In genomic region chr9:34190996-34191892, GRCh38 we compare ENCODE assay signal across 1 cellular context.
A peak's percentile ranks its signal among the peaks of the same experiment; 100 is the strongest.
TF ChIP-seq lines count a peak whose summit lies in the region.

No MANE protein-coding gene starts in this region.

TF ChIP-seq in HepG2, 621 proteins besides CTCF, POLR2A, EP300 and RAD21 (continued from another document and continues in another):
- TF ChIP-seq PRDM10 (CRISPR knock-in tag; IDR thresholded peaks at IDR 0.05; ENCODE audit: low read depth) (no peak), CERS6 (CRISPR knock-in tag; IDR thresholded peaks at IDR 0.05) (no peak), ZBTB21 (CRISPR knock-in tag; IDR thresholded peaks at IDR 0.05) (no peak), ZKSCAN1 (IDR thresholded peaks at IDR 0.05; ENCODE audit: low read length) (no peak), TARDBP (CRISPR knock-in tag; IDR thresholded peaks at IDR 0.05) (peak; percentile 49; the same call in 1 of the 2 replicates), PHF8 (CRISPR knock-in tag; IDR thresholded peaks at IDR 0.05) (no peak), HNRNPUL1 (IDR thresholded peaks at IDR 0.05; ENCODE audit: low read depth, low read length) (no peak), ZNF460 (CRISPR knock-in tag; IDR thresholded peaks at IDR 0.05; ENCODE audit: borderline replicate concordance) (no peak), FOXJ3 (CRISPR knock-in tag; IDR thresholded peaks at IDR 0.05; ENCODE audit: borderline replicate concordance) (peak; percentile 51; the same call in 1 of the 2 replicates), NFRKB (IDR thresholded peaks at IDR 0.05) (no peak), HNF1B (CRISPR knock-in tag; IDR thresholded peaks at IDR 0.05) (no peak), TSC22D2 (CRISPR knock-in tag; IDR thresholded peaks at IDR 0.05; ENCODE audit: borderline replicate concordance) (no peak), SIN3A (IDR thresholded peaks at IDR 0.05; ENCODE audit: borderline replicate concordance, low read depth, low read length) (no peak), ZNF101 (CRISPR knock-in tag; IDR thresholded peaks at IDR 0.05; ENCODE audit: borderline replicate concordance, low read depth) (no peak), IRF1 (CRISPR knock-in tag; IDR thresholded peaks at IDR 0.05; ENCODE audit: low read depth) (no peak), ZNF501 (CRISPR knock-in tag; IDR thresholded peaks at IDR 0.05) (no peak), XBP1 (CRISPR knock-in tag; IDR thresholded peaks at IDR 0.05) (no peak), ZNF687 (CRISPR knock-in tag; IDR thresholded peaks at IDR 0.05) (no peak), STAT6 (CRISPR knock-in tag; IDR thresholded peaks at IDR 0.05; ENCODE audit: borderline replicate concordance) (no peak), NCOA2 (CRISPR knock-in tag; IDR thresholded peaks at IDR 0.05) (peak; percentile 14; the same call in 1 of the 2 replicates), NFATC3 (CRISPR knock-in tag; IDR thresholded peaks at IDR 0.05) (no peak), ZNF691 (CRISPR knock-in tag; IDR thresholded peaks at IDR 0.05; ENCODE audit: borderline replicate concordance, low read depth) (no peak), SKIL (CRISPR knock-in tag; IDR thresholded peaks at IDR 0.05; ENCODE audit: borderline replicate concordance) (no peak), ZNF879 (CRISPR knock-in tag; IDR thresholded peaks at IDR 0.05) (no peak), XRCC5 (optimal IDR thresholded peaks at IDR 0.05; ENCODE audit: low read length) (no peak), ARID3A (IDR thresholded peaks at IDR 0.05; ENCODE audit: low read depth, low read length) (peak; percentile 50), NAIF1 (CRISPR knock-in tag; IDR thresholded peaks at IDR 0.05; ENCODE audit: borderline replicate concordance) (peak; percentile 40; the same call in 1 of the 2 replicates), ZNF3 (CRISPR knock-in tag; IDR thresholded peaks at IDR 0.05) (no peak), CEBPG (CRISPR knock-in tag; IDR thresholded peaks at IDR 0.05) (peak; percentile 38; the same call in 1 of the 2 replicates), ZNF605 (CRISPR knock-in tag; IDR thresholded peaks at IDR 0.05) (no peak), MTA1 (CRISPR knock-in tag; IDR thresholded peaks at IDR 0.05; ENCODE audit: borderline replicate concordance) (no peak), MIXL1 (CRISPR knock-in tag; IDR thresholded peaks at IDR 0.05) (no peak), RARA (CRISPR knock-in tag; IDR thresholded peaks at IDR 0.05) (peak; percentile 21; the same call in 1 of the 2 replicates), ZMYM3 (CRISPR knock-in tag; IDR thresholded peaks at IDR 0.05) (no peak), HMGXB4 (CRISPR knock-in tag; IDR thresholded peaks at IDR 0.05; ENCODE audit: borderline replicate concordance in 1 of 2, low read depth in 1 of 2) (peak in 1 of 2 experiments; percentile 58; a peak in 1 of 4 replicates), ZKSCAN5 (CRISPR knock-in tag; IDR thresholded peaks at IDR 0.05) (no peak), CEBPB (IDR thresholded peaks at IDR 0.05; ENCODE audit: borderline replicate concordance, low read depth, low read length) (no peak)
